8 cellular contexts compared by ENCODE assay signal in genomic region chr9:124285903-124286291, GRCh38. TPM values are rescaled to one million over a fixed set of nuclear protein-coding genes. Genes with fewer than 3 reads are reported as not detected.
A peak's percentile ranks its signal among the peaks of the same experiment; 100 is the strongest.
DNase-seq lines count a peak whose midpoint lies in the region; ATAC-seq, FAIRE-seq and TF ChIP-seq lines count a peak whose summit lies in the region.

No MANE protein-coding gene starts in this region.

- no peak for FAIRE-seq in D721Med (lab: Jason Lieb, UNC)

- peak overlapping the region; percentile 80 to 98 (median 94) for H3K4me2 ChIP-seq in BLaER1 treated with 17β-estradiol and CSF1 and Interleukin-3, amounts not matched to agents 10 nM and 100 nM
- no peak overlapping the region for H3K4me2 ChIP-seq in Karpas-422 (ENCODE audit: low read depth, low read length, poor library complexity, severe bottlenecking)

- peak; percentile 21 for ATAC-seq in GM19455 (IDR thresholded peaks at IDR 0.05; ENCODE audit: unreplicated experiment)
- ATAC-seq in left ventricle myocardium superior = peak; percentile 13

- no peak overlapping the region for H2AFZ ChIP-seq in Karpas-422 (ENCODE audit: low read length)

- H3K4me3 ChIP-seq in BLaER1 treated with 17β-estradiol and CSF1 and Interleukin-3, amounts not matched to agents 10 nM and 100 nM = peak overlapping the region in 8 of 10 experiments; percentile 2 to 35 (median 15); a peak in 7 of 20 replicates
- no peak overlapping the region for H3K4me3 ChIP-seq in Karpas-422 (ENCODE audit: low read length)
- no peak overlapping the region for H3K4me3 ChIP-seq in skin epidermis

- H3K27ac ChIP-seq in BLaER1 treated with 17β-estradiol and CSF1 and Interleukin-3, amounts not matched to agents 10 nM and 100 nM = peak overlapping the region; percentile 66 to 82 (median 76)
- H3K27ac ChIP-seq in Karpas-422 (ENCODE audit: low read length) = peak overlapping the region; percentile 57
- peak overlapping the region in 19 of 21 experiments; percentile 63 to 93 (median 83) for H3K27ac ChIP-seq in skin epidermis

- H4K20me1 ChIP-seq in BLaER1 treated with 17β-estradiol and CSF1 and Interleukin-3, amounts not matched to agents 10 nM and 100 nM = peaks cover 11 to 100% (median 99%) of the 10 kb centered on the region in 11 experiments; a peak in 21 of 22 replicates
- H4K20me1 ChIP-seq in Karpas-422 (ENCODE audit: insufficient read depth, low read depth, low read length) = peaks cover 79% of the 10 kb centered on the region

- H3K9me2 ChIP-seq in Karpas-422 (replicated peaks; ENCODE audit: insufficient read depth, low read length) = no peaks in the 10 kb centered on the region

- peaks cover 100% of the 10 kb centered on the region for H3K79me2 ChIP-seq in Karpas-422 (ENCODE audit: low read length)

- peaks cover 96 to 100% (median 100%) of the 10 kb centered on the region in 10 experiments for H3K4me1 ChIP-seq in BLaER1 treated with 17β-estradiol and CSF1 and Interleukin-3, amounts not matched to agents 10 nM and 100 nM
- H3K4me1 ChIP-seq in Karpas-422 (ENCODE audit: low read length) = peaks cover 94% of the 10 kb centered on the region

- no peak for TF ChIP-seq CTCF in D721Med (IDR thresholded peaks at IDR 0.05; ENCODE audit: insufficient read depth, missing control alignments)

- H3K27me3 ChIP-seq in BLaER1 treated with 17β-estradiol and CSF1 and Interleukin-3, amounts not matched to agents 10 nM and 100 nM = no peaks in the 10 kb centered on the region
- H3K27me3 ChIP-seq in Karpas-422 (ENCODE audit: low read length) = no peaks in the 10 kb centered on the region

- peak overlapping the region; percentile 46 to 74 (median 66); a peak in 20 of 22 replicates for H3K9ac ChIP-seq in BLaER1 treated with 17β-estradiol and CSF1 and Interleukin-3, amounts not matched to agents 10 nM and 100 nM
- H3K9ac ChIP-seq in Karpas-422 (ENCODE audit: low read length) = no peak overlapping the region

- no peaks in the 10 kb centered on the region for H3K9me3 ChIP-seq in BLaER1 treated with 17β-estradiol and CSF1 and Interleukin-3, amounts not matched to agents 10 nM and 100 nM (replicated peaks in 1 of 11)
- no peaks in the 10 kb centered on the region for H3K9me3 ChIP-seq in Karpas-422 (ENCODE audit: low read length)

- peaks cover 0 to 8% (median 6%) of the 10 kb centered on the region in 11 experiments; a peak in 6 of 22 replicates for H3K36me3 ChIP-seq in BLaER1 treated with 17β-estradiol and CSF1 and Interleukin-3, amounts not matched to agents 10 nM and 100 nM
- peaks cover 20% of the 10 kb centered on the region; the same call in 1 of the 2 replicates for H3K36me3 ChIP-seq in Karpas-422 (ENCODE audit: insufficient read depth, low read length)

- intact Hi-C loops in left ventricle myocardium superior (cut with micrococcal nuclease) = no loop called here

- DNase-seq in Karpas-422 (no peak), left ventricle myocardium superior (peak; percentile 68), D721Med (ENCODE audit: insufficient read length, low spot score) (no peak), NCI-H345 treated with DMSO at 0.1 percent for 48 hours (lab: John Stamatoyannopoulos, UW; ENCODE audit: unreplicated experiment) (no peak)
- peak; percentile 69 to 70 for DNase-seq in activated T-cell treated with anti-CD3 and anti-CD28 coated beads, Interleukin-2, amount 50 U/mL, for 48 hours

RNA-seq across cellular contexts. Expression of gene NEK6, which starts 28.1 kb away (rescaled TPM):
- 77.9 and 93.3 TPM in 2 replicates for total RNA-seq in Karpas-422 (2014; rRNA removed; shearing (Covaris generic); ENCODE audit: low replicate concordance)
- 7.7 TPM for total RNA-seq in left ventricle myocardium superior

Comparison
In these comparisons a context has a peak if more than half of its experiments do, and no peak if none do; other contexts are left out.
1. H3K4me3 ChIP-seq: peak in BLaER1 treated with 17β-estradiol and CSF1 and Interleukin-3, amounts not matched to agents 10 nM and 100 nM (8 of 10); none in Karpas-422 (single experiment) and skin epidermis (0 of 7).
2. DNase-seq: peak in activated T-cell treated with anti-CD3 and anti-CD28 coated beads, Interleukin-2, amount 50 U/mL, for 48 hours (2 of 2) and left ventricle myocardium superior (single experiment); none in Karpas-422 (single experiment), D721Med (single experiment) and NCI-H345 treated with DMSO at 0.1 percent for 48 hours (single experiment).
3. Peak in every context shown above with its lines, with median percentiles within 50 percentile points of each other: H3K27ac ChIP-seq.